ENCODE assay signal across 8 cellular contexts in the genomic region with DNA sequence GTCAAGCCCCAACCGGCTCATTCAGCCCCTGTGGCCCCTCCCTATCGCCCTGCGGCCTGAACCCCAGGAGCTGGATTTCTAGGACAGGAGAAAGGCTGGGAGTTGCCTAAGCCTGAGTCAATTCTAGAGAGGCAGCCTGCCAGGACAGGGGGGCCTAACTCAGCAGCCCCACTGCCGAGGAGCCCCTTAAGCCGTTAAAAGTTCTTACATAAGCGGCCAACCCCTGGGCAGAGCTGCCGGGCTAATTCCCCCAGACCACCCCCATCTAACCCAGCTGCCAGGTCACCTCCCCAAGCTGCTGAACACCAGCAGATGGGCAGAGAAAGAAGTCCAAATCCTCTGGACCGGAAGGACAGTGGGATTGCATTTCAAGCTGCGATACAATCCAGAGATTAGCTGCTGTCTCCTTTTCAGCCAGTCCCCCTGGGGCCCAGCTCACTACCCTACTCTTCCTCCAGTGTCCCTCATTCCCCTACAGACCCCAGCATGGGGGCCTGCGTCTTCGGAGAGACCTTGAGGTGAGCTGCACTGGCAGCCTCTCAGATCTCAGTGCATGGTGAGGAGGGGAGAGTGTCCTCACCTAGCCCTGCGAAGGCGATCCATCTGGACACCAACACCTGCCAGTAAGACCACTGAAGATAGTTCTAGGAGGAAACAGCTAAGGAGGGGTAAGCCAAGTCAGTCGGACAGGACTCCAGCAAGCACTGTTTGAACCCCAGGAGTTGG. TPM values are rescaled to one million over a fixed set of nuclear protein-coding genes. Genes with fewer than 3 reads are reported as not detected.
DNase-seq lines count a peak whose midpoint lies in the region; ATAC-seq, FAIRE-seq and TF ChIP-seq lines count a peak whose summit lies in the region.

No MANE protein-coding gene starts in this region.

- TF ChIP-seq CTCF in GM12864 (IDR thresholded peaks at IDR 0.05; ENCODE audit: low read depth, low read length, missing control alignments) (no peak), OCI-LY1 (IDR thresholded peaks at IDR 0.05; ENCODE audit: low read length) (no peak), H1 (IDR thresholded peaks at IDR 0.05; ENCODE audit: control extremely low read depth in 1 of 3, insufficient read depth in 1 of 3, low read depth in 1 of 3, low read length in 3 of 3) (no peak), omental fat pad (IDR thresholded peaks at IDR 0.05) (no peak)

- no peak for FAIRE-seq in H1 (lab: Jason Lieb, UNC)

- H2BK20ac ChIP-seq in H1 (ENCODE audit: low read length): no peak overlapping the region

- DNase-seq in GM12864 (ENCODE audit: low read depth) (no peak), H1 (ENCODE audit: low read depth in 1 of 2, low spot score in 2 of 2) (peak in 1 of 2 experiments; percentile 63), omental fat pad (ENCODE audit: low spot score) (peak; percentile 24), DMS79 (lab: John Stamatoyannopoulos, UW) (no peak)
- DNase-seq in activated effector memory CD4-positive, alpha-beta T cell treated with anti-CD3 and anti-CD28 coated beads, Interleukin-2, amount 50 U/mL, for 16 hours: no peak
- no peak for DNase-seq in activated CD4-positive, alpha-beta T cell treated with anti-CD3 and anti-CD28 coated beads for 48 hours

- no peak; a peak in 1 of 3 replicates for TF ChIP-seq EP300 in H1 (IDR thresholded peaks at IDR 0.05; ENCODE audit: borderline replicate concordance in 1 of 2, low read depth in 2 of 2, low read length in 2 of 2)

- no peak for TF ChIP-seq RAD21 in H1 (IDR thresholded peaks at IDR 0.05 in 1 of 2, conservative IDR thresholded peaks at IDR 0.05 in 1 of 2; ENCODE audit: low read depth in 2 of 2, low read length in 2 of 2)

- H3K27me3 ChIP-seq in OCI-LY1 (ENCODE audit: insufficient read depth, low read length) (0 out of 2 replicates have a peak, but pooled peaks cover 12% of the 10 kb centered on the region), H1 (replicated peaks in 1 of 4; ENCODE audit: control insufficient read depth in 3 of 4, extremely low read depth in 1 of 4, insufficient read depth in 3 of 4, low read length in 3 of 4) (peaks cover 33 to 80% (median 56%) of the 10 kb centered on the region in 4 experiments)

- H3K9me3 ChIP-seq in OCI-LY1 (ENCODE audit: low read length) (no peaks in the 10 kb centered on the region), H1 (ENCODE audit: insufficient read depth in 2 of 2, low read depth in 1 of 2, low read length in 1 of 2) (no peaks in the 10 kb centered on the region)

- CTCF ChIA-PET in H1 (lab: Charles Lee; ENCODE audit: partially characterized antibody): interaction anchor here (0.8 to 24.8 kb wide), 16 partner anchors 9 to 65 kb away, joined by 3 to 348 read pairs (median 8); partner anchors contain the start of gene HILPDA

- H3K9ac ChIP-seq in OCI-LY1 (ENCODE audit: low read length) (peak overlapping the region; percentile 63; the same call in 1 of the 2 replicates), H1 (replicated peaks in 1 of 4; ENCODE audit: extremely low read depth in 1 of 4, low read depth in 3 of 4, low read length in 3 of 4) (peak overlapping the region in 1 of 4 experiments; percentile 8; a peak in 1 of 7 replicates)

- H4K20me1 ChIP-seq in OCI-LY1 (ENCODE audit: insufficient read depth, low read length): no peaks in the 10 kb centered on the region
- H4K20me1 ChIP-seq in H1 (replicated peaks in 1 of 2; ENCODE audit: control insufficient read depth in 1 of 2, insufficient read depth in 2 of 2, low read length in 2 of 2): peaks cover 6 to 20% of the 10 kb centered on the region in 2 experiments

- H3K56ac ChIP-seq in H1 (replicated peaks; ENCODE audit: insufficient read length, low read depth, low read length): no peak overlapping the region

- no peak overlapping the region for H4K8ac ChIP-seq in H1 (ENCODE audit: extremely low read depth, insufficient read depth, low read length)

- no peak overlapping the region for H4K91ac ChIP-seq in H1 (replicated peaks; ENCODE audit: insufficient read length, low read length)

- H3K23ac ChIP-seq in H1 (ENCODE audit: insufficient read length): no peak overlapping the region

- no peak overlapping the region for H3K18ac ChIP-seq in H1 (ENCODE audit: extremely low read depth, low read length)

- H3K9me2 ChIP-seq in OCI-LY1 (ENCODE audit: low read depth, low read length): no peaks in the 10 kb centered on the region

- 18% methylated on average over 14 of the region's 14 CpGs; no CpG with 5 or more reads in 1 of the 2 experiments for WGBS in H1 (ENCODE audit: extremely low coverage in 1 of 2, insufficient coverage in 1 of 2, insufficient read length in 1 of 2, insufficient replicate concordance in 2 of 2, low coverage in 1 of 2, low lambda C conversion rate in 2 of 2, missing lambda C conversion rate in 1 of 2), 2 experiments

- H4K5ac ChIP-seq in H1 (ENCODE audit: insufficient read length, low read depth, low read length): no peak overlapping the region

- no peak overlapping the region for H3K14ac ChIP-seq in H1 (ENCODE audit: insufficient read length)

- no peak overlapping the region for H2BK5ac ChIP-seq in H1 (ENCODE audit: low read depth, low read length)

- no peak for TF ChIP-seq POLR2A in H1 (IDR thresholded peaks at IDR 0.05; ENCODE audit: control extremely low read depth in 1 of 2, low read depth in 2 of 2, low read length in 2 of 2)

- H3F3A ChIP-seq in OCI-LY1 (ENCODE audit: insufficient read depth, low read length): 0 out of 2 replicates have a peak, but pooled peaks cover 7% of the 10 kb centered on the region

- H2BK12ac ChIP-seq in H1 (ENCODE audit: low read depth, low read length): no peak overlapping the region; the same call in 1 of the 2 replicates

- H2AFZ ChIP-seq in OCI-LY1 (ENCODE audit: low read length) (no peak overlapping the region), H1 (ENCODE audit: low read length) (peak overlapping the region; percentile 43)

- no peak overlapping the region for H2BK120ac ChIP-seq in H1 (replicated peaks; ENCODE audit: low read depth, low read length)

- H3K79me1 ChIP-seq in H1 (ENCODE audit: low read depth, low read length): no peaks in the 10 kb centered on the region

- H3K4ac ChIP-seq in H1 (replicated peaks; ENCODE audit: insufficient read length, low read depth, low read length): no peak overlapping the region

- ATAC-seq in omental fat pad (ENCODE audit: low FRiP score) (no peak), HG02588 (IDR thresholded peaks at IDR 0.05; ENCODE audit: unreplicated experiment) (no peak)

- peaks cover 14% of the 10 kb centered on the region; the same call in 1 of the 2 replicates for H3K23me2 ChIP-seq in H1 (ENCODE audit: low read depth, low read length)

- H3K4me1 ChIP-seq in OCI-LY1 (ENCODE audit: insufficient read depth, low read length, severe bottlenecking) (peaks cover 31% of the 10 kb centered on the region), H1 (replicated peaks in 1 of 4; ENCODE audit: control insufficient read depth in 3 of 4, insufficient read depth in 4 of 4, low read length in 3 of 4) (peaks cover 0 to 37% (median 27%) of the 10 kb centered on the region in 4 experiments; a peak in 6 of 7 replicates)

- H3K4me3 ChIP-seq in GM12864 (ENCODE audit: low read depth, low read length): peak overlapping the region; percentile 61
- peak overlapping the region; percentile 70 for H3K4me3 ChIP-seq in OCI-LY1 (ENCODE audit: low read depth, low read length, poor library complexity, severe bottlenecking)
- peak overlapping the region; percentile 52 to 68 (median 54) for H3K4me3 ChIP-seq in H1 (ENCODE audit: extremely low read depth in 1 of 4, insufficient read depth in 2 of 4, low read depth in 3 of 4, low read length in 4 of 4)

- POLR2A ChIA-PET in H1 (lab: Charles Lee; ENCODE audit: partially characterized antibody): interaction anchor here (0.7 to 2.3 kb wide), 5 partner anchors 14 to 65 kb away, joined by 3 to 8 read pairs (median 5); partner anchors contain the start of gene RBM28

- H3K79me2 ChIP-seq in OCI-LY1 (ENCODE audit: insufficient read depth, low read length) (no peaks in the 10 kb centered on the region), H1 (ENCODE audit: control insufficient read depth in 1 of 2, insufficient read depth in 2 of 2, low read length in 2 of 2) (no peaks in the 10 kb centered on the region)

- H3K27ac ChIP-seq in OCI-LY1 (ENCODE audit: low read depth, low read length, poor library complexity, severe bottlenecking) (no peak overlapping the region), H1 (ENCODE audit: low read depth, low read length) (no peak overlapping the region)

- H2BK15ac ChIP-seq in H1 (ENCODE audit: low read length): no peak overlapping the region

- H3K4me2 ChIP-seq in OCI-LY1 (ENCODE audit: low read length) (peak overlapping the region; percentile 96), H1 (ENCODE audit: insufficient read depth in 1 of 2, low read depth in 2 of 2, low read length in 2 of 2) (peak overlapping the region; percentile 94 to 95)

- no peaks in the 10 kb centered on the region for H3K36me3 ChIP-seq in OCI-LY1 (ENCODE audit: insufficient read depth, low read length)
- no peaks in the 10 kb centered on the region for H3K36me3 ChIP-seq in H1 (ENCODE audit: control insufficient read depth in 2 of 4, insufficient read depth in 4 of 4, low read length in 3 of 4)

- no peak overlapping the region for H2AK5ac ChIP-seq in H1 (ENCODE audit: low read depth, low read length)

RNA-seq across cellular contexts. Expression of gene IMPDH1, which starts 0.9 kb away (rescaled TPM):
- 44.0 and 45.8 TPM in 2 replicates for total RNA-seq in H1 (2021; fragmentation: NEBNext Ultra II Directional; extraction: Animal tissue kit (Norgen Biotek cat#: 25700))
- 45.8 and 65.7 TPM in 2 replicates for polyA plus RNA-seq in H1 (2011; rRNA removed)
- polyA plus RNA-seq in H1 (2011; cell fraction: cytosol; rRNA removed): 43.6 TPM
- polyA plus RNA-seq in H1 (2011; cell fraction: nucleus; rRNA removed): 114 TPM
- polyA plus RNA-seq in H1 (2012, experiment 1 of 2): 25.6 to 53.4 TPM (median 41.9 TPM) in 4 replicates
- polyA plus RNA-seq in H1 (2012, experiment 2 of 2): 34.0 TPM
- 24.3 TPM for polyA plus RNA-seq in H1 (2013, experiment 1 of 2)
- polyA plus RNA-seq in H1 (2013, experiment 2 of 2): 24.7 TPM
- 45.8 and 49.4 TPM in 2 replicates for polyA minus RNA-seq in H1 (2011; rRNA and poly(A)+ RNA removed)
- 24.7 TPM for polyA minus RNA-seq in H1 (2011; cell fraction: cytosol; rRNA and poly(A)+ RNA removed)
- 44.8 TPM for polyA minus RNA-seq in H1 (2011; cell fraction: nucleus; rRNA and poly(A)+ RNA removed)
- 100 to 1,000 TPM in 3 of 4 donors, 10 to 100 TPM in 1; 72.8 to 198 (median 109) TPM for total RNA-seq in omental fat pad

RNA-seq across cellular contexts. Expression of gene HILPDA, which starts 46.8 kb away (rescaled TPM):
- 33.9 and 35.6 TPM in 2 replicates for total RNA-seq in H1 (2021; fragmentation: NEBNext Ultra II Directional; extraction: Animal tissue kit (Norgen Biotek cat#: 25700))
- 59.5 and 80.0 TPM in 2 replicates for polyA plus RNA-seq in H1 (2011; rRNA removed)
- 67.1 TPM for polyA plus RNA-seq in H1 (2011; cell fraction: cytosol; rRNA removed)
- polyA plus RNA-seq in H1 (2011; cell fraction: nucleus; rRNA removed): 40.9 TPM
- 37.8 to 39.9 TPM (median 38.9 TPM) in 4 replicates for polyA plus RNA-seq in H1 (2012, experiment 1 of 2)
- polyA plus RNA-seq in H1 (2012, experiment 2 of 2): 48.3 TPM
- polyA plus RNA-seq in H1 (2013, experiment 1 of 2): 28.9 TPM
- 29.1 TPM for polyA plus RNA-seq in H1 (2013, experiment 2 of 2)
- polyA minus RNA-seq in H1 (2011; rRNA and poly(A)+ RNA removed): 70.0 and 77.4 TPM in 2 replicates
- 20.9 TPM for polyA minus RNA-seq in H1 (2011; cell fraction: cytosol; rRNA and poly(A)+ RNA removed)
- 81.1 TPM for polyA minus RNA-seq in H1 (2011; cell fraction: nucleus; rRNA and poly(A)+ RNA removed)
- 100 to 1,000 TPM in 1 of 4 donors, 10 to 100 TPM in 3; 25.0 to 122 (median 51.9) TPM for total RNA-seq in omental fat pad

RNA-seq across cellular contexts. Expression of gene PRRT4, which starts 47.4 kb away (rescaled TPM):
- total RNA-seq in H1 (2021; fragmentation: NEBNext Ultra II Directional; extraction: Animal tissue kit (Norgen Biotek cat#: 25700)): 0.34 and 0.69 TPM in 2 replicates
- polyA plus RNA-seq in H1 (2011; rRNA removed): 1.0 and 2.4 TPM in 2 replicates
- polyA plus RNA-seq in H1 (2011; cell fraction: cytosol; rRNA removed): 0.85 TPM
- 2.1 TPM for polyA plus RNA-seq in H1 (2011; cell fraction: nucleus; rRNA removed)
- 0.40 to 1.2 TPM (median 0.82 TPM) in 4 replicates for polyA plus RNA-seq in H1 (2012, experiment 1 of 2)
- polyA plus RNA-seq in H1 (2012, experiment 2 of 2): 0.54 TPM
- 1.1 TPM for polyA plus RNA-seq in H1 (2013, experiment 1 of 2)
- 1.2 TPM for polyA plus RNA-seq in H1 (2013, experiment 2 of 2)
- polyA minus RNA-seq in H1 (2011; rRNA and poly(A)+ RNA removed): 0.47 TPM in 1 of 2 replicates, not detected in the other
- 1.2 TPM for polyA minus RNA-seq in H1 (2011; cell fraction: cytosol; rRNA and poly(A)+ RNA removed)
- 2.0 TPM for polyA minus RNA-seq in H1 (2011; cell fraction: nucleus; rRNA and poly(A)+ RNA removed)
- 10 to 100 TPM in 1 of 4 donors, 1 to 10 TPM in 3; 3.5 to 21.1 (median 5.8) TPM for total RNA-seq in omental fat pad
